23 cellular contexts compared by ENCODE assay signal in the genomic region with DNA sequence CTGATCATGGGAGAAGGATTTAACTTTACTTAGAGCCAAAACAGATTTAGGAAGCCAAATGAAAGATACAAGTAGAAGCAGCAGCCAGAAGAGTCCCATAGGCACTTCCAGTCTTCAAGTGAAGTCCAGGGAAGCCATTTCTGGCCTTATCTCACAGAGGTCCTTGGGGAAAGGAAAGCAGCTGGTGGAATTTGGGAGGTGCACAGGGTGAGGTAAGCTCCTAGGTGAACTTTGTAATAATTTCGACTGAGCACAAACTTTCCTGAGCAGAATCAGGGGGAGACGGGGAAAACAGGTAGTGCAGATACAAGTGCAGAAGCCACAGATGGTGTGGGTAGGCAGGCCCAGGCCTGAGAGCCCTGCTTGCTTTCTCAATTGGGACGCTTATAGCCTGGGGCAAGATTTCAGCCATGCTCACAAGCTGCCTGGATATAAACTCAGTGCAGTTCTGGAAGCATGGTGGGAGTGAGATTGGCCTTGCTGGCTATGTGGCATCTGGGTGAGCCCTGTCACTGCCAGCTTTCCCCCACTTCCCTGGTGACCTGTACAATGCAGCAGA. TPM values are rescaled to one million over a fixed set of nuclear protein-coding genes. Genes with fewer than 3 reads are reported as not detected.
DNase-seq lines count a peak whose midpoint lies in the region; ATAC-seq, FAIRE-seq and TF ChIP-seq lines count a peak whose summit lies in the region.
"Had no signal": no experiment of that assay in that cellular context is flagged by ENCODE, and none has a peak within 500 bp of the region (broad histone marks: within the 10 kb centered on the region; RNA-seq: fewer than 3 reads in every experiment).

No MANE protein-coding gene starts in this region.

- RAD21 ChIA-PET in GM12878 (lab: Charles Lee; ENCODE audit: unreplicated experiment): interaction anchor here (1.0 to 1.7 kb wide), 4 partner anchors 11 to 36 kb away, joined by 3 to 7 read pairs (median 3); no protein-coding TSS in a partner anchor

- H3K4me1 Mint-ChIP-seq in type B pancreatic cell (ENCODE audit: unreplicated experiment) (peaks cover 7% of the 10 kb centered on the region), CD14-positive monocyte (no peaks in the 10 kb centered on the region)
- H3K4me1 Mint-ChIP-seq: activated B cell treated with CpG ODN at 0.5 μM for 24 hours; activated naive CD4-positive, alpha-beta T cell treated with anti-CD3 and anti-CD28 coated beads, Interleukin-2, amount 50 U/mL, for 24 hours; memory B cell; natural killer cell had no signal

- TF ChIP-seq RAD21 in GM12878 (IDR thresholded peaks at IDR 0.05; ENCODE audit: insufficient read depth, low read depth, low read length): no peak

- no peak overlapping the region for H3K4me2 ChIP-seq in GM12878 (ENCODE audit: control insufficient read depth, insufficient read depth)
- H3K4me2 ChIP-seq: smooth muscle cell had no signal

- no peaks in the 10 kb centered on the region for H4K20me1 ChIP-seq in GM12878 (ENCODE audit: control insufficient read depth, insufficient read depth)

- no peaks in the 10 kb centered on the region for H3K27me3 ChIP-seq in GM12878 (replicated peaks in 1 of 2; ENCODE audit: control insufficient read depth in 2 of 2, insufficient read depth in 2 of 2, low read length in 1 of 2)
- H3K27me3 ChIP-seq: ascending aorta, stomach had no signal

- no peak overlapping the region for H2AFZ ChIP-seq in GM12878 (ENCODE audit: control insufficient read depth, low read depth, low read length)

- no peak for FAIRE-seq in GM12878 (lab: Jason Lieb, UNC)

- H3K27me3 Mint-ChIP-seq in type B pancreatic cell (no peaks in the 10 kb centered on the region), CD14-positive monocyte (ENCODE audit: low read depth in 3 of 3) (peaks cover 0 to 3% (median 0%) of the 10 kb centered on the region in 3 donors)
- H3K27me3 Mint-ChIP-seq: activated T-cell treated with anti-CD3 and anti-CD28 coated beads, Interleukin-2, amount 50 U/mL, for 24 hours; progenitor cell of endocrine pancreas had no signal

- 22% methylated on average over 3 of the region's 3 CpGs for WGBS in GM12878 (ENCODE audit: insufficient coverage, insufficient replicate concordance, low lambda C conversion rate, missing lambda C conversion rate)

- intact Hi-C loops in GM12878 (cut with micrococcal nuclease; ENCODE audit: unreplicated experiment) (no loop called here), CD14-positive monocyte (cut with micrococcal nuclease) (no loop called here)

- no peaks in the 10 kb centered on the region; the same call in 2 of the 3 replicates for H3K9me3 ChIP-seq in GM12878 (replicated peaks; ENCODE audit: control insufficient read depth, insufficient read depth, low read length)
- H3K9me3 ChIP-seq: ascending aorta had no signal

- H3K36me3 ChIP-seq in GM12878 (ENCODE audit: control insufficient read depth in 2 of 2, insufficient read depth in 2 of 2, low read length in 1 of 2): no peaks in the 10 kb centered on the region
- H3K36me3 ChIP-seq: ascending aorta, stomach had no signal

- H3K27ac ChIP-seq in GM12878 (ENCODE audit: control insufficient read depth, insufficient read depth): no peak overlapping the region
- H3K27ac ChIP-seq: ascending aorta, stomach had no signal

- BruUV-seq in GM12878 (replicated peaks; lab: Mats Ljungman, UMichigan): no TSS peak

- CTCF ChIA-PET in GM12878 (lab: Yijun Ruan, JAX): interaction anchor here (0.9 to 2.1 kb wide), 4 partner anchors 10 to 76 kb away, joined by 4 to 7 read pairs (median 4); no protein-coding TSS in a partner anchor

- peak; percentile 69 for ATAC-seq in GM12878
- ATAC-seq: activated CD8-positive, alpha-beta T cell treated with anti-CD3 and anti-CD28 coated beads for 36 hours; HCT116; natural killer cell had no signal

- H3K36me3 Mint-ChIP-seq in type B pancreatic cell: no peaks in the 10 kb centered on the region
- no peaks in the 10 kb centered on the region for H3K36me3 Mint-ChIP-seq in CD14-positive monocyte
- H3K36me3 Mint-ChIP-seq: memory B cell, natural killer cell had no signal

- no peaks in the 10 kb centered on the region for H3K79me2 ChIP-seq in GM12878 (ENCODE audit: control insufficient read depth, insufficient read depth, low read length)

- TF ChIP-seq EP300 in GM12878 (IDR thresholded peaks at IDR 0.05; ENCODE audit: borderline replicate concordance in 1 of 2, control insufficient read depth in 1 of 2, low read depth in 2 of 2, low read length in 2 of 2): no peak

- no peak overlapping the region for H3K4me3 ChIP-seq in GM12878
- H3K4me3 ChIP-seq: ascending aorta, smooth muscle cell, stomach had no signal

- POLR2A ChIA-PET in GM12878 (lab: Charles Lee): interaction anchor here (0.9 to 1.5 kb wide), 5 partner anchors 9 to 76 kb away, joined by 3 to 5 read pairs (median 3); no protein-coding TSS in a partner anchor

- H3K4me1 ChIP-seq in GM12878 (ENCODE audit: control insufficient read depth, insufficient read depth, low read length): no peaks in the 10 kb centered on the region
- H3K4me1 ChIP-seq: ascending aorta, stomach had no signal

- in situ Hi-C loops in GM12878 (cut with MboI): no loop called here

- H3K9me3 Mint-ChIP-seq in type B pancreatic cell (peaks cover 8% of the 10 kb centered on the region), CD14-positive monocyte (peaks cover 0 to 9% (median 2%) of the 10 kb centered on the region in 7 donors)
- H3K9me3 Mint-ChIP-seq: activated T-cell treated with anti-CD3 and anti-CD28 coated beads, Interleukin-2, amount 50 U/mL, for 24 hours had no signal

- peak; percentile 37 for DNase-seq in NCI-H345 (lab: John Stamatoyannopoulos, UW)
- no peak for DNase-seq in NCI-H345 treated with DMSO at 0.1 percent for 48 hours (lab: John Stamatoyannopoulos, UW; ENCODE audit: unreplicated experiment)
- DNase-seq in GM12878 (ENCODE audit: low read depth, low spot score): no peak
- peak; percentile 9 for DNase-seq in left kidney (ENCODE audit: low read depth, low spot score)
- no peak for DNase-seq in type B pancreatic cell (ENCODE audit: extremely low spot score, unreplicated experiment)
- no peak for DNase-seq in stimulated activated CD4-positive, alpha-beta T cell treated with anti-CD3 and anti-CD28 coated beads, Interleukin-4, amount 100 ng/mL, for 24 hours
- no peak for DNase-seq in foreskin melanocyte
- DNase-seq in CD14-positive monocyte (ENCODE audit: low spot score): no peak
- DNase-seq: 8988T; activated B cell treated with CpG ODN at 0.5 μM for 24 hours; activated CD8-positive, alpha-beta T cell treated with anti-CD3 and anti-CD28 coated beads for 36 hours; activated T-cell treated with anti-CD3 and anti-CD28 coated beads, Interleukin-2, amount 50 U/mL, for 24 hours; MM.1S; natural killer cell; NCI-H187; stimulated activated CD4-positive, alpha-beta T cell treated with anti-CD3 and anti-CD28 coated beads, Interleukin-4, amount 100 ng/mL, for 1 hour had no signal

- H3K9ac ChIP-seq in GM12878 (ENCODE audit: control insufficient read depth, insufficient read depth, low read length): no peak overlapping the region

- peak overlapping the region; percentile 12 for H3K27ac Mint-ChIP-seq in type B pancreatic cell
- no peak overlapping the region for H3K27ac Mint-ChIP-seq in CD14-positive monocyte
- H3K27ac Mint-ChIP-seq: activated B cell treated with CpG ODN at 0.5 μM for 24 hours; activated CD8-positive, alpha-beta T cell treated with anti-CD3 and anti-CD28 coated beads for 36 hours; activated naive CD4-positive, alpha-beta T cell treated with anti-CD3 and anti-CD28 coated beads, Interleukin-2, amount 50 U/mL, for 24 hours; activated T-cell treated with anti-CD3 and anti-CD28 coated beads, Interleukin-2, amount 50 U/mL, for 24 hours; memory B cell; natural killer cell; progenitor cell of endocrine pancreas had no signal

- TF ChIP-seq CTCF in GM12878 (IDR thresholded peaks at IDR 0.05 in 2 of 3, conservative IDR thresholded peaks at IDR 0.05 in 1 of 3; ENCODE audit: control insufficient read depth in 2 of 3, extremely low read depth in 1 of 3, insufficient read depth in 1 of 3, low read depth in 3 of 3, low read length in 3 of 3) (no peak), type B pancreatic cell (conservative IDR thresholded peaks at IDR 0.05) (no peak), CD14-positive monocyte (IDR thresholded peaks at IDR 0.05) (no peak)

- no peak for TF ChIP-seq POLR2A in GM12878 (IDR thresholded peaks at IDR 0.05; ENCODE audit: low read depth, low read length)

- SMC1A ChIA-PET in GM12878 (lab: Charles Lee; ENCODE audit: uncharacterized antibody, unreplicated experiment): interaction anchor here (1.2 to 4.3 kb wide), 12 partner anchors 8 to 110 kb away, joined by 3 to 16 read pairs (median 6); no protein-coding TSS in a partner anchor

- no peak overlapping the region for H3K4me3 Mint-ChIP-seq in type B pancreatic cell
- H3K4me3 Mint-ChIP-seq in CD14-positive monocyte: no peak overlapping the region
- H3K4me3 Mint-ChIP-seq: activated B cell treated with CpG ODN at 0.5 μM for 24 hours; activated CD8-positive, alpha-beta T cell treated with anti-CD3 and anti-CD28 coated beads for 36 hours; activated naive CD4-positive, alpha-beta T cell treated with anti-CD3 and anti-CD28 coated beads, Interleukin-2, amount 50 U/mL, for 24 hours; activated T-cell treated with anti-CD3 and anti-CD28 coated beads, Interleukin-2, amount 50 U/mL, for 24 hours; memory B cell; natural killer cell had no signal

TF ChIP-seq in GM12878, 131 proteins besides CTCF, POLR2A, EP300 and RAD21:
- TF ChIP-seq ZNF622 (IDR thresholded peaks at IDR 0.05): no peak

RNA-seq across cellular contexts. Expression of a gene that starts 44.9 kb away (rescaled TPM):
- total RNA-seq in GM12878 (2013; cell fraction: nucleolus; rRNA removed): 96.9 and 104 TPM in 2 replicates
- total RNA-seq in GM12878 (2014; rRNA removed): 19.0 and 24.5 TPM in 2 replicates
- total RNA-seq in GM12878 (2014; rRNA removed; fragmentation: Illumina TruSeq; extraction: Trizol): 22.2 and 23.4 TPM in 2 replicates
- 23.8 and 29.2 TPM in 2 replicates for total RNA-seq in GM12878 (2021)
- 9.2 TPM for polyA plus RNA-seq in GM12878 (2011; ENCODE audit: low read depth)
- polyA plus RNA-seq in GM12878 (2011; rRNA removed): 81.4 and 124 TPM in 2 replicates
- 40.0 and 43.6 TPM in 2 replicates for polyA plus RNA-seq in GM12878 (2011; cell fraction: cytosol; rRNA removed)
- polyA plus RNA-seq in GM12878 (2011; cell fraction: nucleus; rRNA removed): 62.4 and 81.1 TPM in 2 replicates
- 7.4 and 9.0 TPM in 2 replicates for polyA plus RNA-seq in GM12878 (2012)
- polyA plus RNA-seq in GM12878 (2014; fragmentation: Illumina TruSeq; extraction: Trizol): 18.5 TPM in 2 replicates
- 10 to 100 TPM; 19.9 to 28.9 TPM for polyA plus RNA-seq in GM12878 (2014; fragmentation: Nextera tagmentation; extraction: Ambion mirVana)
- polyA plus RNA-seq in GM12878 (2014; rRNA removed): 12.2 and 16.4 TPM in 2 replicates
- 10 to 100 TPM; 36.4 to 38.4 TPM for polyA plus RNA-seq in GM12878 (2016; fragmentation: Nextera tagmentation; extraction: Ambion mirVana)
- 135 and 140 TPM in 2 replicates for polyA minus RNA-seq in GM12878 (2011; rRNA and poly(A)+ RNA removed)
- polyA minus RNA-seq in GM12878 (2011; cell fraction: cytosol; rRNA and poly(A)+ RNA removed): 41.3 and 44.3 TPM in 2 replicates
- 154 and 202 TPM in 2 replicates for polyA minus RNA-seq in GM12878 (2011; cell fraction: nucleus; rRNA and poly(A)+ RNA removed)
- 8.9 and 15.6 TPM in 2 replicates for total RNA-seq in type B pancreatic cell (ENCODE audit: low replicate concordance)
- under 1 TPM; 0.86 to 0.89 TPM for polyA plus RNA-seq in CD14-positive monocyte

Comparison
In these comparisons a context has a peak if more than half of its experiments do, and no peak if none do; other contexts are left out.
1. DNase-seq: peak in NCI-H345 (single experiment) and left kidney (single experiment); none in NCI-H345 treated with DMSO at 0.1 percent for 48 hours (single experiment), GM12878 (single experiment), type B pancreatic cell (single experiment), stimulated activated CD4-positive, alpha-beta T cell treated with anti-CD3 and anti-CD28 coated beads, Interleukin-4, amount 100 ng/mL, for 24 hours (single experiment), foreskin melanocyte (single experiment) and CD14-positive monocyte (single experiment).